13 cellular contexts compared by ENCODE assay signal in genomic region chr20:49831770-49832631, GRCh38. TPM values are rescaled to one million over a fixed set of nuclear protein-coding genes. Genes with fewer than 3 reads are reported as not detected.
DNase-seq lines count a peak whose midpoint lies in the region; ATAC-seq and TF ChIP-seq lines count a peak whose summit lies in the region.
"Had no signal": no experiment of that assay in that cellular context is flagged by ENCODE, and none has a peak within 500 bp of the region (broad histone marks: within the 10 kb centered on the region; RNA-seq: fewer than 3 reads in every experiment).

No MANE protein-coding gene starts in this region.

- H4K20me1 ChIP-seq in H9 (ENCODE audit: control insufficient read depth, insufficient read depth, insufficient read length), result no peaks in the 10 kb centered on the region

- no peak overlapping the region for H3K56ac ChIP-seq in H9 (ENCODE audit: insufficient read length, low read depth, low read length)

- no peaks in the 10 kb centered on the region for H3K27me3 Mint-ChIP-seq in H9 (ENCODE audit: low read depth)
- no peaks in the 10 kb centered on the region for H3K27me3 Mint-ChIP-seq in osteocyte (ENCODE audit: unreplicated experiment)

- H2BK20ac ChIP-seq in H9 (ENCODE audit: low read depth, low read length, poor library complexity, severe bottlenecking), result no peak overlapping the region

- H3K4me3 Mint-ChIP-seq in H9 (peak overlapping the region in 1 of 2 experiments; percentile 4; a peak in 1 of 5 replicates), osteocyte (ENCODE audit: unreplicated experiment) (no peak overlapping the region)
- no peak overlapping the region for H3K4me3 Mint-ChIP-seq in stimulated activated effector memory CD8-positive, alpha-beta T cell treated with anti-CD3 and anti-CD28 coated beads, Interleukin-12 subunit alpha, Interleukin-12 subunit beta, amount 100 ng/mL, for 72 hours

- TF ChIP-seq CTCF in H9 (conservative IDR thresholded peaks at IDR 0.05), result no peak
- TF ChIP-seq CTCF in VCaP (conservative IDR thresholded peaks at IDR 0.05), result no peak
- TF ChIP-seq CTCF in osteocyte (IDR thresholded peaks at IDR 0.05), result no peak

- H3K23ac ChIP-seq in H9 (ENCODE audit: insufficient read length, low read depth, low read length), result no peak overlapping the region

- no peaks in the 10 kb centered on the region for H3K9me3 ChIP-seq in H9 (ENCODE audit: control insufficient read depth, low read depth, low read length)

- no peaks in the 10 kb centered on the region for H3K23me2 ChIP-seq in H9 (ENCODE audit: insufficient read length, low read depth, low read length, poor library complexity, severe bottlenecking)

- no peak overlapping the region for H3K18ac ChIP-seq in H9 (ENCODE audit: insufficient read length, low read depth, low read length)

- ATAC-seq in stimulated activated effector memory CD8-positive, alpha-beta T cell treated with anti-CD3 and anti-CD28 coated beads, Interleukin-12 subunit alpha, Interleukin-12 subunit beta, amount 100 ng/mL, for 72 hours, result no peak

- no peak overlapping the region for H4K91ac ChIP-seq in H9 (ENCODE audit: insufficient read length, low read depth, low read length)

- no peaks in the 10 kb centered on the region for H3K27me3 ChIP-seq in H9 (ENCODE audit: insufficient read depth, low read length)

- no CpG with 5 or more reads among the region's 12 CpGs for WGBS in H9 (ENCODE audit: extremely low coverage, insufficient read length, low lambda C conversion rate)

- DNase-seq in H9 (no peak), iPS-NIHi7 (ENCODE audit: extremely low spot score) (peak; percentile 26), DMS53 treated with DMSO at 0.1 percent for 48 hours (lab: John Stamatoyannopoulos, UW; ENCODE audit: unreplicated experiment) (no peak), NCI-H1436 (lab: John Stamatoyannopoulos, UW) (no peak), osteocyte (ENCODE audit: extremely low spot score, unreplicated experiment) (no peak)
- no peak for DNase-seq in stimulated activated effector memory CD8-positive, alpha-beta T cell treated with anti-CD3 and anti-CD28 coated beads, Interleukin-12 subunit alpha, Interleukin-12 subunit beta, amount 100 ng/mL, for 72 hours (ENCODE audit: low spot score in 2 of 2)
- no peak for DNase-seq in activated CD4-positive, alpha-beta T cell treated with anti-CD3 and anti-CD28 coated beads for 1 hour
- DNase-seq: cortex of kidney; GDM1; NCI-H2081 treated with DMSO at 0.1 percent for 48 hours; stimulated activated CD4-positive, alpha-beta T cell treated with anti-CD3 and anti-CD28 coated beads, Interleukin-2, amount 100 ng/mL, for 48 hours; stimulated activated naive CD4-positive, alpha-beta T cell treated with Interleukin-2 at 50 U/mL for 16 hours had no signal

- no peak overlapping the region for H3K4ac ChIP-seq in H9 (ENCODE audit: low read depth, low read length)

- H3K9me3 Mint-ChIP-seq in H9, result no peaks in the 10 kb centered on the region; a peak in 1 of 5 replicates
- no peaks in the 10 kb centered on the region for H3K9me3 Mint-ChIP-seq in stimulated activated effector memory CD8-positive, alpha-beta T cell treated with anti-CD3 and anti-CD28 coated beads, Interleukin-12 subunit alpha, Interleukin-12 subunit beta, amount 100 ng/mL, for 72 hours
- no peaks in the 10 kb centered on the region for H3K9me3 Mint-ChIP-seq in osteocyte (ENCODE audit: unreplicated experiment)

- no peak overlapping the region for H3K27ac ChIP-seq in H9 (ENCODE audit: insufficient read length, low read depth, low read length)
- peak overlapping the region; percentile 80 for H3K27ac ChIP-seq in VCaP

- H3K36me3 Mint-ChIP-seq in H9 (ENCODE audit: insufficient read depth in 1 of 3, low read depth in 3 of 3), result peaks cover 8 to 20% (median 14%) of the 10 kb centered on the region in 3 experiments; a peak in 6 of 7 replicates
- peaks cover 73% of the 10 kb centered on the region for H3K36me3 Mint-ChIP-seq in stimulated activated effector memory CD8-positive, alpha-beta T cell treated with anti-CD3 and anti-CD28 coated beads, Interleukin-12 subunit alpha, Interleukin-12 subunit beta, amount 100 ng/mL, for 72 hours
- peaks cover 24% of the 10 kb centered on the region for H3K36me3 Mint-ChIP-seq in osteocyte (ENCODE audit: unreplicated experiment)

- H2AFZ ChIP-seq in H9 (ENCODE audit: low read length), result no peak overlapping the region

- H2BK15ac ChIP-seq in H9 (ENCODE audit: low read depth, low read length), result no peak overlapping the region

- H4K5ac ChIP-seq in H9 (ENCODE audit: insufficient read length, low read depth, low read length), result no peak overlapping the region

- no peak overlapping the region; the same call in 1 of the 2 replicates for H3K14ac ChIP-seq in H9 (ENCODE audit: insufficient read depth, low read length)

- H3K4me1 ChIP-seq in H9 (ENCODE audit: insufficient read depth, low read length), result peaks cover 3% of the 10 kb centered on the region; the same call in 1 of the 2 replicates

- H2BK5ac ChIP-seq in H9 (ENCODE audit: insufficient read length, low read length), result no peak overlapping the region

- H3K9ac ChIP-seq in H9 (ENCODE audit: extremely low read depth, insufficient read length, low read length), result no peak overlapping the region

- H3K4me2 ChIP-seq in H9 (ENCODE audit: insufficient read depth, insufficient read length, low read length), result no peak overlapping the region

- no peaks in the 10 kb centered on the region for H3K79me2 ChIP-seq in H9 (ENCODE audit: insufficient read depth, low read length)

- no peak overlapping the region for H2BK12ac ChIP-seq in H9 (ENCODE audit: insufficient read length, low read depth, low read length)

- peak overlapping the region; percentile 53 to 97 (median 69) for H3K27ac Mint-ChIP-seq in H9
- H3K27ac Mint-ChIP-seq in stimulated activated effector memory CD8-positive, alpha-beta T cell treated with anti-CD3 and anti-CD28 coated beads, Interleukin-12 subunit alpha, Interleukin-12 subunit beta, amount 100 ng/mL, for 72 hours, result peak overlapping the region; percentile 71
- H3K27ac Mint-ChIP-seq in osteocyte (ENCODE audit: unreplicated experiment), result no peak overlapping the region

- peaks cover 20 to 23% of the 10 kb centered on the region in 2 experiments for H3K4me1 Mint-ChIP-seq in H9
- H3K4me1 Mint-ChIP-seq in stimulated activated effector memory CD8-positive, alpha-beta T cell treated with anti-CD3 and anti-CD28 coated beads, Interleukin-12 subunit alpha, Interleukin-12 subunit beta, amount 100 ng/mL, for 72 hours, result peaks cover 16% of the 10 kb centered on the region
- peaks cover 7% of the 10 kb centered on the region for H3K4me1 Mint-ChIP-seq in osteocyte (ENCODE audit: unreplicated experiment)

- no peak overlapping the region for H3T11ph ChIP-seq in H9 (ENCODE audit: low read length)

- no peaks in the 10 kb centered on the region for H3K79me1 ChIP-seq in H9 (ENCODE audit: insufficient read depth, low read depth, low read length, poor library complexity, severe bottlenecking)

- H2BK120ac ChIP-seq in H9 (ENCODE audit: low read depth, low read length, poor library complexity, severe bottlenecking), result no peak overlapping the region

- no peak overlapping the region for H2AK5ac ChIP-seq in H9 (ENCODE audit: insufficient read length, low read length)

- H4K8ac ChIP-seq in H9 (replicated peaks; ENCODE audit: insufficient read length, low read depth, low read length), result no peak overlapping the region

RNA-seq across cellular contexts. Expression of gene SLC9A8, which starts 19.4 kb away (rescaled TPM):
- 7.5 and 7.9 TPM in 2 replicates for total RNA-seq in H9 (2021)
- total RNA-seq in osteocyte, result 9.7 and 10.9 TPM in 2 replicates
